ENCODE assay signal across 8 cellular contexts in the genomic region with DNA sequence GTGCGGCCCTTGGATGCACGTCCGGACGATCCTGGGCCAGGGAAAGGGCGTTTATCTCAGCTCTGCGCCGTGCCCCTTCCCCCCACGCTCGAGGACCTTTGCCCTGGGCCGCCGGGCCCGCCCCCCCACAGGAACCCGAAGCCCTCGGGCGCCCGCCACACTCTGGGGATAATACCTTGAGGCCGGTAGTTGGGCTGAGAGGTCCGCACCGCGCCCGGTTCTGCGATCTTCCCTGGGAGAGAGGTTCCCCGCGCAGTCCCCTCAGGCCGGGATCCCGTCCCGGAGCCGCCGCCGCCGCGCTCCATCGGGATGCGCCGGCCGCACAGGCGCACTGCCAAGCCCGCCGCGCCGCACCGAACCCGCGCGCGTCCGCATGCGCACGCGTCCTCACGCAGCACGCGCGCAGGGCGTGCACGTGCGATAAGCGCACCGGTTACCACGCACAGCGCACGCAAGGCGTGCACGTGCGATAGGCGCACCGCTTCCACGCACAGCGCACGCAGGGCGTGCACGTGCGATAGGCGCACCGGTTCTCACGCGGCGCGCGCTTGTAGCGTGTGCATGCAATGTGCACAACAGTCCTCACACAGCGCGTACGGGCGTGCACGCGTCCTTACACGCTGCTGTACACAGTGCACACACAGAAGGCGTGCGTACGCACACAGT. TPM values are rescaled to one million over a fixed set of nuclear protein-coding genes. Genes with fewer than 3 reads are reported as not detected.
DNase-seq lines count a peak whose midpoint lies in the region; ATAC-seq, FAIRE-seq and TF ChIP-seq lines count a peak whose summit lies in the region.

A gene (minus strand): TSS at position 333 of the 666 bp plus-strand sequence. CDS start 28 bp downstream, at position 305.

- TF ChIP-seq POLR2A in HepG2 (IDR thresholded peaks at IDR 0.05; ENCODE audit: insufficient read depth in 1 of 2, low read depth in 2 of 2, low read length in 2 of 2), result no peak
- TF ChIP-seq POLR2A in suprapubic skin (IDR thresholded peaks at IDR 0.05), result no peak

- H3K4me3 Mint-ChIP-seq in T-helper 1 cell treated with Interleukin-12 subunit alpha and Interleukin-12 subunit beta and Interleukin-4 antibody, amounts not matched to agents 30 μg/mL and 1 μg/mL, for 36 hours, result peak within 1 kb of the TSS; percentile 21

- ATAC-seq in HepG2 (peak; percentile 78), GM21526 (IDR thresholded peaks at IDR 0.05; ENCODE audit: low FRiP score, unreplicated experiment) (no peak)

- H3K4me2 ChIP-seq in mammary epithelial cell (ENCODE audit: insufficient read depth, low read depth, low read length) (peak within 1 kb of the TSS; percentile 81), HepG2 (ENCODE audit: low read depth, low read length) (peak within 1 kb of the TSS; percentile 84)

- CTCF ChIA-PET in mammary epithelial cell (lab: Charles Lee; ENCODE audit: low non-redundant PET), result no interaction called here
- CTCF ChIA-PET in HepG2 (lab: Yijun Ruan, JAX; ENCODE audit: low intra/inter-chr PET ratio, low total read pairs), result no interaction called here

- H3K27me3 ChIP-seq in mammary epithelial cell (ENCODE audit: insufficient read depth, low read length) (no peaks in the 10 kb centered on the region), HepG2 (ENCODE audit: control insufficient read depth in 1 of 2, insufficient read depth in 2 of 2, low read length in 2 of 2) (no peaks in the 10 kb centered on the region), suprapubic skin (peaks cover 16% of the 10 kb centered on the region)

- in situ Hi-C loops in mammary epithelial cell (cut with MboI; ENCODE audit: low sequenced_read_pairs in 2 of 2), result no loop called here
- in situ Hi-C loops in HepG2 (cut with HindIII; ENCODE audit: extremely low pct_ligation_motif_present, low pct_unique_long_range_greater_than_20kb), result no loop called here

- peaks cover 20% of the 10 kb centered on the region for H3K27me3 Mint-ChIP-seq in T-helper 1 cell treated with Interleukin-12 subunit alpha and Interleukin-12 subunit beta and Interleukin-4 antibody, amounts not matched to agents 30 μg/mL and 1 μg/mL, for 36 hours (ENCODE audit: low read depth)

- no peaks in the 10 kb centered on the region for H3K36me3 Mint-ChIP-seq in T-helper 1 cell treated with Interleukin-12 subunit alpha and Interleukin-12 subunit beta and Interleukin-4 antibody, amounts not matched to agents 30 μg/mL and 1 μg/mL, for 36 hours (ENCODE audit: low read depth)

- H3K4me3 ChIP-seq in mammary epithelial cell (replicated peaks in 1 of 3; ENCODE audit: insufficient read depth in 1 of 3, low read depth in 2 of 3, low read length in 3 of 3), result peak within 1 kb of the TSS; percentile 32 to 47 (median 37)
- H3K4me3 ChIP-seq in HepG2 (replicated peaks in 1 of 3; ENCODE audit: insufficient read depth in 1 of 3, low read depth in 2 of 3, low read length in 3 of 3), result peak within 1 kb of the TSS; percentile 50 to 71 (median 64); a peak in 5 of 6 replicates
- peak within 1 kb of the TSS; percentile 41 for H3K4me3 ChIP-seq in suprapubic skin

- TF ChIP-seq RAD21 in HepG2 (CRISPR knock-in tag; IDR thresholded peaks at IDR 0.05), result no peak

- H2AFZ ChIP-seq in mammary epithelial cell (ENCODE audit: low read depth, low read length) (peak within 1 kb of the TSS; percentile 80), HepG2 (ENCODE audit: low read length) (no peak within 1 kb of the TSS)

- no peaks in the 10 kb centered on the region for H3K79me2 ChIP-seq in mammary epithelial cell (ENCODE audit: insufficient read depth, low read length)
- H3K79me2 ChIP-seq in HepG2 (ENCODE audit: insufficient read depth, low read length), result peaks cover 5% of the 10 kb centered on the region

- TF ChIP-seq CTCF in mammary epithelial cell (conservative IDR thresholded peaks at IDR 0.05 in 1 of 2, IDR thresholded peaks at IDR 0.05 in 1 of 2; ENCODE audit: extremely low read depth in 1 of 2, insufficient read depth in 1 of 2, low read depth in 1 of 2, low read length in 2 of 2) (no peak), HepG2 (CRISPR knock-in tag; IDR thresholded peaks at IDR 0.05) (no peak), suprapubic skin (IDR thresholded peaks at IDR 0.05) (no peak)

- FAIRE-seq in HepG2 (lab: Jason Lieb, UNC), result no peak

- H3K9me3 ChIP-seq in mammary epithelial cell (replicated peaks; ENCODE audit: insufficient read depth, low read length) (no peaks in the 10 kb centered on the region), HepG2 (ENCODE audit: low read length) (no peaks in the 10 kb centered on the region), suprapubic skin (no peaks in the 10 kb centered on the region)

- no peak within 1 kb of the TSS for H3K27ac Mint-ChIP-seq in T-helper 1 cell treated with Interleukin-12 subunit alpha and Interleukin-12 subunit beta and Interleukin-4 antibody, amounts not matched to agents 30 μg/mL and 1 μg/mL, for 36 hours

- no peaks in the 10 kb centered on the region for H4K20me1 ChIP-seq in mammary epithelial cell (ENCODE audit: insufficient read depth, low read length)
- H4K20me1 ChIP-seq in HepG2 (ENCODE audit: insufficient read depth, low read length), result no peaks in the 10 kb centered on the region

- WGBS in mammary epithelial cell (ENCODE audit: low coverage, missing lambda C conversion rate), result 65% methylated on average over 21 of the region's 91 CpGs
- no CpG with 5 or more reads among the region's 91 CpGs for WGBS in HepG2 (ENCODE audit: low lambda C conversion rate)
- 32% methylated on average over 27 of the region's 91 CpGs for WGBS in suprapubic skin

- TF ChIP-seq EP300 in HepG2 (IDR thresholded peaks at IDR 0.05; ENCODE audit: low read depth in 2 of 2, low read length in 2 of 2) (no peak), HepG2 (CRISPR knock-in tag; IDR thresholded peaks at IDR 0.05; ENCODE audit: borderline replicate concordance) (no peak), suprapubic skin (IDR thresholded peaks at IDR 0.05) (no peak)

- dilution Hi-C loops in mammary epithelial cell (cut with HindIII; ENCODE audit: low sequenced_read_pairs), result no loop called here

- no peak for DNase-seq in T-helper 1 cell
- DNase-seq in mammary epithelial cell, result no peak
- DNase-seq in HepG2 (ENCODE audit: low spot score), result peak; percentile 2
- DNase-seq in suprapubic skin (ENCODE audit: low spot score in 2 of 2), result no peak
- DNase-seq in RKO (ENCODE audit: low spot score), result no peak
- no peak for DNase-seq in A172 (ENCODE audit: low spot score)

- peaks cover 8% of the 10 kb centered on the region for H3K4me1 Mint-ChIP-seq in T-helper 1 cell treated with Interleukin-12 subunit alpha and Interleukin-12 subunit beta and Interleukin-4 antibody, amounts not matched to agents 30 μg/mL and 1 μg/mL, for 36 hours (ENCODE audit: low read depth)

- H3K9ac ChIP-seq in mammary epithelial cell (ENCODE audit: insufficient read depth, low read length) (no peak within 1 kb of the TSS), HepG2 (ENCODE audit: insufficient read depth, low read depth, low read length) (peak within 1 kb of the TSS; percentile 49)

- POLR2A ChIA-PET in HepG2 (lab: Yijun Ruan, JAX), result no interaction called here

- H3K36me3 ChIP-seq in mammary epithelial cell (ENCODE audit: insufficient read depth, low read length) (no peaks in the 10 kb centered on the region), HepG2 (replicated peaks in 1 of 2; ENCODE audit: control insufficient read depth in 1 of 2, insufficient read depth in 2 of 2, low read length in 2 of 2) (no peaks in the 10 kb centered on the region), suprapubic skin (no peaks in the 10 kb centered on the region)

- no TSS peak for BruUV-seq in mammary epithelial cell (replicated peaks; lab: Mats Ljungman, UMichigan)
- no TSS peak for BruUV-seq in HepG2 (replicated peaks; lab: Mats Ljungman, UMichigan)

- intact Hi-C loops in mammary epithelial cell (cut with micrococcal nuclease) (loop anchor here (5.0 kb wide), 1 partner anchor 49 kb away; no protein-coding TSS in a partner anchor), HepG2 (cut with micrococcal nuclease; ENCODE audit: unreplicated experiment) (no loop called here)

- no peaks in the 10 kb centered on the region for H3K9me3 Mint-ChIP-seq in T-helper 1 cell treated with Interleukin-12 subunit alpha and Interleukin-12 subunit beta and Interleukin-4 antibody, amounts not matched to agents 30 μg/mL and 1 μg/mL, for 36 hours

- H3K27ac ChIP-seq in mammary epithelial cell (ENCODE audit: insufficient read depth, low read depth, low read length) (no peak within 1 kb of the TSS), HepG2 (ENCODE audit: extremely low read length, insufficient read depth, low read length) (no peak within 1 kb of the TSS), suprapubic skin (no peak within 1 kb of the TSS)

- H3K4me1 ChIP-seq in mammary epithelial cell (ENCODE audit: insufficient read depth, low read length) (peaks cover 12% of the 10 kb centered on the region), HepG2 (ENCODE audit: insufficient read depth, low read length) (peaks cover 35% of the 10 kb centered on the region), suprapubic skin (peaks cover 11% of the 10 kb centered on the region)

RNA-seq across cellular contexts. Expression of the gene that starts here (rescaled TPM):
- 1 to 10 TPM; 1.0 to 5.0 TPM for total RNA-seq in mammary epithelial cell
- polyA plus RNA-seq in mammary epithelial cell, result 3.2 TPM
- 5.1 TPM for polyA minus RNA-seq in mammary epithelial cell
- total RNA-seq in HepG2 (2016; rRNA removed; fragmentation: Illumina TruSeq; extraction: Trizol), result 10.5 and 14.2 TPM in 2 replicates
- total RNA-seq in HepG2 (2016; cell fraction: cytosol; rRNA removed; fragmentation: Illumina TruSeq; extraction: Trizol; ENCODE audit: low read depth), result 1.6 and 1.7 TPM in 2 replicates
- 10.8 and 14.2 TPM in 2 replicates for total RNA-seq in HepG2 (2016; cell fraction: insoluble cytoplasmic fraction; rRNA removed; fragmentation: Illumina TruSeq; extraction: Trizol)
- total RNA-seq in HepG2 (2016; cell fraction: membrane; rRNA removed; fragmentation: Illumina TruSeq; extraction: Trizol), result 4.6 and 5.0 TPM in 2 replicates
- 6.9 and 9.9 TPM in 2 replicates for total RNA-seq in HepG2 (2016; cell fraction: nucleus; rRNA removed; fragmentation: Illumina TruSeq; extraction: Trizol)
- 7.2 and 9.6 TPM in 2 replicates for polyA plus RNA-seq in HepG2 (2011; rRNA removed)
- 5.8 and 5.9 TPM in 2 replicates for polyA plus RNA-seq in HepG2 (2011; cell fraction: cytosol; rRNA removed)
- 8.1 and 8.2 TPM in 2 replicates for polyA plus RNA-seq in HepG2 (2011; cell fraction: nucleus; rRNA removed)
- 7.2 and 8.2 TPM in 2 replicates for polyA plus RNA-seq in HepG2 (2012)
- polyA plus RNA-seq in HepG2 (2016; cell fraction: cytosol; fragmentation: Illumina TruSeq; extraction: Trizol; ENCODE audit: low read depth), result 1.3 and 1.5 TPM in 2 replicates
- polyA plus RNA-seq in HepG2 (2016; cell fraction: insoluble cytoplasmic fraction; fragmentation: Illumina TruSeq; extraction: Trizol; ENCODE audit: low read depth), result 15.0 and 15.7 TPM in 2 replicates
- 3.5 and 4.2 TPM in 2 replicates for polyA plus RNA-seq in HepG2 (2016; cell fraction: membrane; fragmentation: Illumina TruSeq; extraction: Trizol; ENCODE audit: low read depth)
- polyA plus RNA-seq in HepG2 (2016; cell fraction: nucleus; fragmentation: Illumina TruSeq; extraction: Trizol; ENCODE audit: insufficient read depth, low read depth), result 17.4 and 18.7 TPM in 2 replicates
- 0.07 and 4.4 TPM in 2 replicates for polyA minus RNA-seq in HepG2 (2011; rRNA and poly(A)+ RNA removed; ENCODE audit: low replicate concordance)
- polyA minus RNA-seq in HepG2 (2011; cell fraction: cytosol; rRNA and poly(A)+ RNA removed), result 5.4 and 6.0 TPM in 2 replicates
- 3.7 and 5.6 TPM in 2 replicates for polyA minus RNA-seq in HepG2 (2011; cell fraction: nucleus; rRNA and poly(A)+ RNA removed)
- total RNA-seq in suprapubic skin, result 1 to 10 TPM in 2 of 4 donors, under 1 TPM in 1, not detected in 1; 0.78 to 6.3 (median 1.4) TPM
- 0.03 TPM in 1 of 2 replicates, not detected in the other for total RNA-seq in A172 (2014; rRNA removed; shearing (Covaris generic))
